8 cellular contexts compared by ENCODE assay signal in the genomic region with DNA sequence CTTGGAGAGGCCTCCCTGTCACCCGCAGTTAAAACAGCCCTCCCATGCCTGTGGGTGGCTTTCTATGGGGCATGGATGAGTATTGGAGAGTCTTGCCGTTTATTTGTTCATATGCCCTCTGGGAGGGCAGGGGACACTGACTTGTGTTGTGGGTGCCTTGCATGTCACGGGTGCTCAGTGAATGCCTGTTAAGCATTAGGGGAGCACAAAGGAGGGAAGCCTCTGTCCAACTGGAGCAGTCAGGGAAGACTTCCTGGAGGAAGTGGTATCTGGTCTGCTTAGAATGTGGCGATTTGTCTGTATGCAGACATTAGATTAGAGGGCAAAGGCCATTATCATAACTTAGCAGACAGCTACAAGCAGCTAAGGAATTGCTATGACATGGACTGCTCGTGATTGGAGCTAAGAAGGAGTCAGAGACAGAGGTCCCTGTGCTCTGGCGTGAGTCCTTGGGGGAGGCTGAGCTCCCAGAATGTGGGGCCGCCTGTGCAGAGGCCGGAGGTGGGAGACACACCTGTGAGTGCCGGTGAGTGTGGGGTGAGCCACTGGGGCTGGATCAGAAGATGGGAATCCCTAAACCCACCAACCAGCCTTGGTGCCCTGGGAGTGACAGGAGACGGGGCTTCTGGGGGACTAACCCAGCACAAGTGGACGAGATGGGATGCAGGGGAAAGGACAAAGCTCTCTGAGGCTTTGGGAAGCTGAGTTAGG.
A peak's percentile ranks its signal among the peaks of the same experiment; 100 is the strongest.
DNase-seq lines count a peak whose midpoint lies in the region; ATAC-seq, FAIRE-seq and TF ChIP-seq lines count a peak whose summit lies in the region.

No MANE protein-coding gene starts in this region.

- peak overlapping the region; percentile 82 for H3K27ac ChIP-seq in keratinocyte (ENCODE audit: control insufficient read depth, insufficient read depth, low read length)

- no peak for DNase-seq in HTR-8/SVneo (ENCODE audit: insufficient read length, low spot score)
- DNase-seq in keratinocyte (ENCODE audit: low read depth, low spot score) = no peak
- no peak for DNase-seq in stimulated activated naive CD8-positive, alpha-beta T cell treated with anti-CD3 and anti-CD28 coated beads, Interleukin-15, Interleukin-2, amounts not matched to agents 100 U/mL and 50 U/mL, for 24 hours
- no peak for DNase-seq in effector CD8-positive, alpha-beta T cell (lab: John Stamatoyannopoulos, UW)
- DNase-seq in NCI-H526 treated with DMSO at 0.1 percent for 48 hours (lab: John Stamatoyannopoulos, UW) = no peak
- no peak for DNase-seq in SW480 (ENCODE audit: low spot score)

- H3K4me3 ChIP-seq in keratinocyte (ENCODE audit: control insufficient read depth in 2 of 3, extremely low read depth in 1 of 3, insufficient read depth in 2 of 3, low read depth in 1 of 3, low read length in 3 of 3) = peak overlapping the region in 1 of 3 experiments; percentile 2

- H3K9me3 ChIP-seq in keratinocyte (ENCODE audit: control insufficient read depth, low read depth, low read length) = no peaks in the 10 kb centered on the region

- H3K4me1 Mint-ChIP-seq in activated T-helper 17 cell treated with anti-CD3 and anti-CD28 coated beads, Interleukin-2, amount 50 U/mL, for 72 hours = peaks cover 23% of the 10 kb centered on the region

- H3K27me3 ChIP-seq in keratinocyte (ENCODE audit: control insufficient read depth, extremely low read depth, insufficient read depth, low read length) = no peaks in the 10 kb centered on the region

- peaks cover 4% of the 10 kb centered on the region for H3K9me1 ChIP-seq in keratinocyte (ENCODE audit: control insufficient read depth, extremely low read depth, insufficient read depth, low read length)

- peaks cover 68% of the 10 kb centered on the region for H3K4me1 ChIP-seq in keratinocyte (ENCODE audit: control insufficient read depth, extremely low read depth, insufficient read depth, low read length)

- H3K27me3 Mint-ChIP-seq in activated T-helper 17 cell treated with anti-CD3 and anti-CD28 coated beads, Interleukin-2, amount 50 U/mL, for 72 hours = no peaks in the 10 kb centered on the region

- dilution Hi-C loops in keratinocyte (cut with MboI; ENCODE audit: extremely low pct_ligation_motif_present, low sequenced_read_pairs) = no loop called here

- peaks cover 56% of the 10 kb centered on the region for H4K20me1 ChIP-seq in keratinocyte (ENCODE audit: control insufficient read depth, extremely low read depth, insufficient read depth, low read length)

- peak overlapping the region; percentile 58 for H3K4me2 ChIP-seq in keratinocyte (ENCODE audit: control insufficient read depth, extremely low read depth, insufficient read depth, low read depth, low read length)

- H3K36me3 ChIP-seq in keratinocyte (ENCODE audit: control insufficient read depth in 2 of 2, extremely low read depth in 1 of 2, insufficient read depth in 2 of 2, low read length in 2 of 2) = peaks cover 5 to 21% of the 10 kb centered on the region in 2 experiments

- peak; percentile 39 for ATAC-seq in activated T-helper 17 cell treated with anti-CD3 and anti-CD28 coated beads, Interleukin-2, amount 50 U/mL, for 72 hours (replicated peaks)
- peak; percentile 3 for ATAC-seq in stimulated activated naive CD8-positive, alpha-beta T cell treated with anti-CD3 and anti-CD28 coated beads, Interleukin-15, Interleukin-2, amounts not matched to agents 100 U/mL and 50 U/mL, for 24 hours
- no peak for ATAC-seq in HG03108 (IDR thresholded peaks at IDR 0.05; ENCODE audit: unreplicated experiment)

- no peak overlapping the region for H2AFZ ChIP-seq in keratinocyte (ENCODE audit: control insufficient read depth, low read length)

- H3K36me3 Mint-ChIP-seq in activated T-helper 17 cell treated with anti-CD3 and anti-CD28 coated beads, Interleukin-2, amount 50 U/mL, for 72 hours (ENCODE audit: low read depth) = peaks cover 5% of the 10 kb centered on the region

- peak overlapping the region; percentile 65 for H3K9ac ChIP-seq in keratinocyte (ENCODE audit: control insufficient read depth, extremely low read depth, insufficient read depth, low read length)

- H3K79me2 ChIP-seq in keratinocyte (ENCODE audit: control insufficient read depth, insufficient read depth, low read length) = peaks cover 72% of the 10 kb centered on the region

- peak; percentile 38 for FAIRE-seq in HTR-8/SVneo (lab: Jason Lieb, UNC)
- FAIRE-seq in keratinocyte (lab: Jason Lieb, UNC) = peak; percentile 75

- peak overlapping the region; percentile 87 for H3K27ac Mint-ChIP-seq in activated T-helper 17 cell treated with anti-CD3 and anti-CD28 coated beads, Interleukin-2, amount 50 U/mL, for 72 hours

- TF ChIP-seq CTCF in keratinocyte (optimal IDR thresholded peaks at IDR 0.05 in 1 of 3, IDR thresholded peaks at IDR 0.05 in 1 of 3, conservative IDR thresholded peaks at IDR 0.05 in 1 of 3; ENCODE audit: extremely low read depth in 1 of 3, insufficient read depth in 2 of 3, low read length in 3 of 3) = no peak

- peak overlapping the region; percentile 52 for H3K4me3 Mint-ChIP-seq in activated T-helper 17 cell treated with anti-CD3 and anti-CD28 coated beads, Interleukin-2, amount 50 U/mL, for 72 hours

- H3K9me3 Mint-ChIP-seq in activated T-helper 17 cell treated with anti-CD3 and anti-CD28 coated beads, Interleukin-2, amount 50 U/mL, for 72 hours = no peaks in the 10 kb centered on the region
